10 cellular contexts compared by ENCODE assay signal in the genomic region with DNA sequence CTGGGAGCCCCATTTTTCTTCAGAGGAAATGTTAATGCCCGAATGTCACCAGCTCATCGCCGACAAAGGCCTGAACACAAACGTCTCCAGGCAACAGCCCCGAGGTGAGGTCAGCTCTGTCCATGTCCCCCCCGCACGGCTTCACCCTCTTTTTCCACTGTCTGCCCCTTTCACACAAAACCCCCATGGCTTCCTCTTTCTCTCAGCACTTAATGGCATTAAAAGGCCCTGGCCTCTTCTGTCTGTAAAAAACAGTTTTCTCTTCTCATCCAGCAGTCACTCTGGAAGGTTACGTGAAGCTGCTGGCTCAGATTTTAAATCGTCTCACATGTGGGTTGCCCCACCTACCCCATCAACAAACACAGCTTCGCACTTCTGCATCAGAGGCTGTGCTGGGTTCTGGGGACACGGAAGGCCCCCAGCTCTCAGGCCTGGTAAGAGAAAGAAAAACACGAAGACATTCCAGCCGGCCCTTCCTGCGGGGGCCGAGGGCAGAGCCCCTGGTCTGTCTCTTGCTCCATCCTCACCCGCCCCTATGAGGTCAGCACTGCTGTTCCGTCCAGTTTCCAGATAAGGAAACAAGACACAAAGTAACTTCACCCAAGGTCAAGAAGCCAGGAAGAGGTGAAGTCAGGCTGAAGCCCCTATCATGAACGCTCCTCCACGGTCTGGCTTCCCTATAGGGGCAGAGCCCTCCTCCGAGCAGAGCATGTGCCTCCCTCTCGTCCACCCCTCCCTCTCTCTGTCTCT.
DNase-seq lines count a peak whose midpoint lies in the region; ATAC-seq, FAIRE-seq and TF ChIP-seq lines count a peak whose summit lies in the region.
"Had no signal": no experiment of that assay in that cellular context is flagged by ENCODE, and none has a peak within 500 bp of the region (broad histone marks: within the 10 kb centered on the region; RNA-seq: fewer than 3 reads in every experiment).

No MANE protein-coding gene starts in this region.

- H3K56ac ChIP-seq in H1 (replicated peaks; ENCODE audit: insufficient read length, low read depth, low read length): no peak overlapping the region

- H3K27me3 ChIP-seq in breast epithelium (no peaks in the 10 kb centered on the region), H1 (replicated peaks in 1 of 4; ENCODE audit: control insufficient read depth in 3 of 4, extremely low read depth in 1 of 4, insufficient read depth in 3 of 4, low read length in 3 of 4) (no peaks in the 10 kb centered on the region), uterus (no peaks in the 10 kb centered on the region)

- H3K23me2 ChIP-seq in H1 (ENCODE audit: low read depth, low read length): peaks cover 10% of the 10 kb centered on the region; the same call in 1 of the 2 replicates

- H4K20me1 ChIP-seq in H1 (replicated peaks in 1 of 2; ENCODE audit: control insufficient read depth in 1 of 2, insufficient read depth in 2 of 2, low read length in 2 of 2): peaks cover 0 to 4% of the 10 kb centered on the region in 2 experiments

- no peak overlapping the region for H2BK20ac ChIP-seq in H1 (ENCODE audit: low read length)

- no peak for TF ChIP-seq POLR2A in breast epithelium (IDR thresholded peaks at IDR 0.05)
- no peak for TF ChIP-seq POLR2A in H1 (IDR thresholded peaks at IDR 0.05; ENCODE audit: control extremely low read depth in 1 of 2, low read depth in 2 of 2, low read length in 2 of 2)
- TF ChIP-seq POLR2A in uterus (IDR thresholded peaks at IDR 0.05): no peak

- H4K8ac ChIP-seq in H1 (ENCODE audit: extremely low read depth, insufficient read depth, low read length): peak overlapping the region; percentile 53; the same call in 1 of the 2 replicates

- H3K36me3 Mint-ChIP-seq in MCF 10A (ENCODE audit: insufficient read depth, unreplicated experiment) (peaks cover 21% of the 10 kb centered on the region), naive B cell (peaks cover 0 to 15% of the 10 kb centered on the region in 2 donors)

- H3K9ac ChIP-seq in H1 (replicated peaks in 1 of 4; ENCODE audit: extremely low read depth in 1 of 4, low read depth in 3 of 4, low read length in 3 of 4): no peak overlapping the region; a peak in 1 of 7 replicates

- no peaks in the 10 kb centered on the region for H3K4me1 Mint-ChIP-seq in MCF 10A (ENCODE audit: insufficient read depth, unreplicated experiment)
- peaks cover 12 to 26% (median 21%) of the 10 kb centered on the region in 3 donors for H3K4me1 Mint-ChIP-seq in naive B cell

- intact Hi-C loops in breast epithelium (cut with DNase I; ENCODE audit: low total_unique reads): no loop called here
- intact Hi-C loops in MCF 10A (cut with micrococcal nuclease): no loop called here
- intact Hi-C loops in uterus (cut with DNase I; ENCODE audit: low total_unique reads): no loop called here

- no peak overlapping the region for H2AFZ ChIP-seq in H1 (ENCODE audit: low read length)

- H3K4me3 Mint-ChIP-seq in MCF 10A (ENCODE audit: unreplicated experiment) (no peak overlapping the region), naive B cell (peak overlapping the region in 2 of 8 donors; percentile 20 to 77)

- TF ChIP-seq CTCF in breast epithelium (IDR thresholded peaks at IDR 0.05) (no peak), MCF 10A (IDR thresholded peaks at IDR 0.05; ENCODE audit: unreplicated experiment) (no peak), H1 (IDR thresholded peaks at IDR 0.05; ENCODE audit: control extremely low read depth in 1 of 3, insufficient read depth in 1 of 3, low read depth in 1 of 3, low read length in 3 of 3) (no peak), uterus (IDR thresholded peaks at IDR 0.05) (no peak)

- H4K91ac ChIP-seq in H1 (replicated peaks; ENCODE audit: insufficient read length, low read length): peak overlapping the region; percentile 47

- 89% methylated on average over 21 of the region's 21 CpGs; no CpG with 5 or more reads in 1 of the 2 experiments for WGBS in H1 (ENCODE audit: extremely low coverage in 1 of 2, insufficient coverage in 1 of 2, insufficient read length in 1 of 2, insufficient replicate concordance in 2 of 2, low coverage in 1 of 2, low lambda C conversion rate in 2 of 2, missing lambda C conversion rate in 1 of 2), 2 experiments

- H3K9me3 ChIP-seq in breast epithelium (no peaks in the 10 kb centered on the region), H1 (ENCODE audit: insufficient read depth in 2 of 2, low read depth in 1 of 2, low read length in 1 of 2) (no peaks in the 10 kb centered on the region), uterus (no peaks in the 10 kb centered on the region)

- no peak overlapping the region for H4K5ac ChIP-seq in H1 (ENCODE audit: insufficient read length, low read depth, low read length)

- H3K23ac ChIP-seq in H1 (ENCODE audit: insufficient read length): no peak overlapping the region

- peak in 1 of 2 donors; percentile 19 for ATAC-seq in naive B cell (ENCODE audit: low read depth in 2 of 2)

- H3K27ac ChIP-seq in breast epithelium (peak overlapping the region; percentile 57 to 87), H1 (ENCODE audit: low read depth, low read length) (no peak overlapping the region), uterus (peak overlapping the region; percentile 73 to 81)

- H3K79me2 ChIP-seq in H1 (ENCODE audit: control insufficient read depth in 1 of 2, insufficient read depth in 2 of 2, low read length in 2 of 2): peaks cover 0 to 5% of the 10 kb centered on the region in 2 experiments; a peak in 1 of 4 replicates

- H3K18ac ChIP-seq in H1 (ENCODE audit: extremely low read depth, low read length): no peak overlapping the region

- no peaks in the 10 kb centered on the region for H3K36me3 ChIP-seq in breast epithelium
- peaks cover 0 to 4% (median 0%) of the 10 kb centered on the region in 4 experiments; a peak in 1 of 8 replicates for H3K36me3 ChIP-seq in H1 (ENCODE audit: control insufficient read depth in 2 of 4, insufficient read depth in 4 of 4, low read length in 3 of 4)
- H3K36me3 ChIP-seq in uterus: no peaks in the 10 kb centered on the region

- H2BK120ac ChIP-seq in H1 (replicated peaks; ENCODE audit: low read depth, low read length): no peak overlapping the region

- H3K4me2 ChIP-seq in H1 (ENCODE audit: insufficient read depth in 1 of 2, low read depth in 2 of 2, low read length in 2 of 2): no peak overlapping the region

- no peak overlapping the region for H2BK15ac ChIP-seq in H1 (ENCODE audit: low read length)

- POLR2A ChIA-PET in MCF 10A (lab: Yijun Ruan, JAX): no interaction called here
- POLR2A ChIA-PET in H1 (lab: Charles Lee; ENCODE audit: partially characterized antibody): interaction anchor here (1.2 kb wide), 1 partner anchor 9 kb away, joined by 3 read pairs; no protein-coding TSS in a partner anchor

- no TSS peak for BruUV-seq in MCF 10A (replicated peaks; lab: Mats Ljungman, UMichigan)

- no peaks in the 10 kb centered on the region for H3K27me3 Mint-ChIP-seq in MCF 10A (ENCODE audit: insufficient read depth, unreplicated experiment)
- no peaks in the 10 kb centered on the region for H3K27me3 Mint-ChIP-seq in naive B cell

- TF ChIP-seq EP300 in H1 (IDR thresholded peaks at IDR 0.05; ENCODE audit: borderline replicate concordance in 1 of 2, low read depth in 2 of 2, low read length in 2 of 2): no peak

- H2AK5ac ChIP-seq in H1 (ENCODE audit: low read depth, low read length): no peak overlapping the region

- no peak overlapping the region for H2BK5ac ChIP-seq in H1 (ENCODE audit: low read depth, low read length)

- no peak overlapping the region for H3K27ac Mint-ChIP-seq in MCF 10A (ENCODE audit: low read depth, unreplicated experiment)
- H3K27ac Mint-ChIP-seq in naive B cell: peak overlapping the region; percentile 3 to 95 (median 80)

- no peak overlapping the region for H3K4ac ChIP-seq in H1 (replicated peaks; ENCODE audit: insufficient read length, low read depth, low read length)

- no peak for TF ChIP-seq RAD21 in H1 (IDR thresholded peaks at IDR 0.05 in 1 of 2, conservative IDR thresholded peaks at IDR 0.05 in 1 of 2; ENCODE audit: low read depth in 2 of 2, low read length in 2 of 2)

- H3K9me3 Mint-ChIP-seq in MCF 10A (ENCODE audit: unreplicated experiment) (peaks cover 11% of the 10 kb centered on the region), naive B cell (peaks cover 0 to 10% (median 4%) of the 10 kb centered on the region in 7 donors)

- no peak overlapping the region for H3K14ac ChIP-seq in H1 (ENCODE audit: insufficient read length)

- no peaks in the 10 kb centered on the region for H3K4me1 ChIP-seq in breast epithelium
- no peaks in the 10 kb centered on the region; a peak in 3 of 7 replicates for H3K4me1 ChIP-seq in H1 (replicated peaks in 1 of 4; ENCODE audit: control insufficient read depth in 3 of 4, insufficient read depth in 4 of 4, low read length in 3 of 4)
- peaks cover 0 to 12% of the 10 kb centered on the region in 2 donors for H3K4me1 ChIP-seq in uterus

- H2BK12ac ChIP-seq in H1 (ENCODE audit: low read depth, low read length): peak overlapping the region; percentile 50; the same call in 1 of the 2 replicates

- CTCF ChIA-PET in MCF 10A (lab: Yijun Ruan, JAX): no interaction called here
- CTCF ChIA-PET in H1 (lab: Charles Lee; ENCODE audit: partially characterized antibody): interaction anchor here (1.0 kb wide), 1 partner anchor 8 kb away, joined by 3 read pairs; no protein-coding TSS in a partner anchor

- DNase-seq in breast epithelium (ENCODE audit: low spot score in 2 of 2): no peak
- no peak for DNase-seq in MCF 10A (ENCODE audit: unreplicated experiment)
- no peak for DNase-seq in H1 (ENCODE audit: low read depth in 1 of 2, low spot score in 2 of 2)
- DNase-seq in naive B cell: no peak
- peak; percentile 46 to 66 for DNase-seq in uterus
- no peak for DNase-seq in NCI-H2196 treated with DMSO at 0.1 percent for 48 hours (lab: John Stamatoyannopoulos, UW; ENCODE audit: unreplicated experiment)
- no peak for DNase-seq in NCI-H2107 treated with DMSO at 0.1 percent for 48 hours (lab: John Stamatoyannopoulos, UW; ENCODE audit: unreplicated experiment)
- no peak for DNase-seq in T1000 (lab: John Stamatoyannopoulos, UW)
- DNase-seq: NCI-H510A treated with DMSO at 0.1 percent for 48 hours; stimulated activated CD4-positive, alpha-beta T cell treated with anti-CD3 and anti-CD28 coated beads, Interleukin-2, amount 100 ng/mL, for 24 hours had no signal

- FAIRE-seq in H1 (lab: Jason Lieb, UNC): no peak

- H3K4me3 ChIP-seq in breast epithelium (peak overlapping the region in 1 of 3 donors; percentile 8), H1 (ENCODE audit: extremely low read depth in 1 of 4, insufficient read depth in 2 of 4, low read depth in 3 of 4, low read length in 4 of 4) (no peak overlapping the region), uterus (no peak overlapping the region)

- peaks cover 3% of the 10 kb centered on the region; the same call in 1 of the 2 replicates for H3K79me1 ChIP-seq in H1 (ENCODE audit: low read depth, low read length)

TF ChIP-seq in H1, 55 proteins besides CTCF, POLR2A, EP300 and RAD21:
- TF ChIP-seq BACH1 (IDR thresholded peaks at IDR 0.05; ENCODE audit: low read length) (no peak), CTBP2 (IDR thresholded peaks at IDR 0.05; ENCODE audit: borderline replicate concordance, insufficient read depth, insufficient read length, low read length) (no peak), TEAD4 (IDR thresholded peaks at IDR 0.05; ENCODE audit: low read depth, low read length) (no peak), POU5F1 (IDR thresholded peaks at IDR 0.05; ENCODE audit: low read depth, low read length) (no peak), CHD2 (IDR thresholded peaks at IDR 0.05; ENCODE audit: low read length) (no peak), GTF2F1 (IDR thresholded peaks at IDR 0.05; ENCODE audit: borderline replicate concordance, low read depth, low read length) (no peak)

Comparison
In these comparisons a context has a peak if more than half of its experiments do, and no peak if none do; other contexts are left out.
1. DNase-seq: peak in uterus (2 of 2); none in breast epithelium (0 of 2), MCF 10A (single experiment), H1 (0 of 2), naive B cell (single experiment), NCI-H2196 treated with DMSO at 0.1 percent for 48 hours (single experiment), NCI-H2107 treated with DMSO at 0.1 percent for 48 hours (single experiment) and T1000 (single experiment).